Comparison of ENCODE assay signal across 19 cellular contexts in the genomic region with DNA sequence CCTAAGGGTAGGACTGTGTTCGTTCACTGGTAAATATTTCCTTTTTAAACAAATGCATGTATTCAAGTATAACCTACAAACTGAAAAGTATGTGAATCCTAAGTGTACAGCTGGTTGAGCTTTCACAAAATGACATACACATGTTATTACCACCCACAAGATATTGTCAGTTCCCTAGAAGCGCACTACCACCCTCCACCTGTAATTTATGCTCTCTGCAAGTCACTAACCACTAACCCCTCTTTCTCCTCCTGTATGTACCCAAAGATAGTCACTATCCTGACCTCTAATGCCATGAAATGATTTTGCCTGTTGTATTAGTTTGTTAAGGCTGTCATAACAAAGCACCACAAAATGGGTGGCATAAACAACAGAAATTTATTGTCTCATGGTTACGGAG.
"Had no signal": no experiment of that assay in that cellular context is flagged by ENCODE, and none has a peak within 500 bp of the region (broad histone marks: within the 10 kb centered on the region; RNA-seq: fewer than 3 reads in every experiment).

No MANE protein-coding gene starts in this region.

- ATAC-seq: heart left ventricle; left colon; mucosa of descending colon; naive thymus-derived CD8-positive, alpha-beta T cell; sciatic nerve; stimulated activated memory B cell treated with anti-CD40 and anti-IgM and Interleukin-4, amounts not matched to agents 10 μg/mL and 1 μg/mL and 100 μg/mL, for 72 hours; upper lobe of right lung had no signal

- H3K27ac ChIP-seq: heart left ventricle, neutrophil, spleen, testis, tibial nerve, upper lobe of right lung, vagina had no signal

- H3K4me3 ChIP-seq: heart left ventricle, mucosa of descending colon, spleen, testis, tibial nerve, upper lobe of right lung, vagina had no signal

- H3K36me3 ChIP-seq: heart left ventricle, neutrophil, spleen, tibial nerve, upper lobe of right lung, vagina had no signal

- H3K4me1 ChIP-seq: heart left ventricle, spleen, testis, upper lobe of right lung, vagina had no signal

- DNase-seq: effector CD4-positive, alpha-beta T cell; heart left ventricle; hippocampal formation; left colon; mucosa of descending colon; naive thymus-derived CD8-positive, alpha-beta T cell; posterior cingulate gyrus; spleen; stimulated activated CD4-positive, alpha-beta T cell treated with anti-CD3 and anti-CD28 coated beads, Interleukin-15, amount 100 ng/mL, for 24 hours; stimulated activated CD4-positive, alpha-beta T cell treated with anti-CD3 and anti-CD28 coated beads, Interleukin-1b, Interleukin-23, amount 100 ng/mL, for 48 hours; stimulated activated CD4-positive, alpha-beta T cell treated with anti-CD3 and anti-CD28 coated beads, Interleukin-4, amount 100 ng/mL, for 24 hours; testis; upper lobe of right lung had no signal

- FAIRE-seq: frontal cortex had no signal

- H3K9me3 ChIP-seq: neutrophil, spleen, testis, tibial nerve, upper lobe of right lung, vagina had no signal

- H3K27me3 ChIP-seq: heart left ventricle, neutrophil, testis, tibial nerve, upper lobe of right lung, vagina had no signal
